In the genomic region with DNA sequence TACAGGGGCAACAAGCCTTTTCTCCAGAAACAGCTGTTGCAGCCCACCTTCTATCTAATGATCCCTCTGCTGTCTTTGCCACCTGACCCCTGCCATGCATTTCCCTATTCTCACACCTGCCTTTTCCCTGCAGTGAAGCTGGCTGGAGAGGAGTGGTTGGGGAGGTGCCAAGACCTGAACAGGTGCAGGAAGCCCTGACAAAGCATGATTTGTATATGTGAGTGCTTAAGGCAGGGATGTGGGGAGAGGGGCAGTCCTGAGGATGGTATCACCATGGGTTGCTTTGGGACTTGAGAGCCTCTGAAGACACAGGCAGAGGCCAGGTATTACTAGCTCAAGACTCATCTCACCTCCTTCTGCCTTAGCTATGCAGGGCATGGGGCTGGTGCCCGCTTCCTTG, we compare ENCODE assay signal across 33 cellular contexts. TPM values are rescaled to one million over a fixed set of nuclear protein-coding genes. Genes with fewer than 3 reads are reported as not detected.
A peak's percentile ranks its signal among the peaks of the same experiment; 100 is the strongest.
DNase-seq lines count a peak whose midpoint lies in the region; ATAC-seq and TF ChIP-seq lines count a peak whose summit lies in the region.
"Had no signal": no experiment of that assay in that cellular context is flagged by ENCODE, and none has a peak within 500 bp of the region (broad histone marks: within the 10 kb centered on the region; RNA-seq: fewer than 3 reads in every experiment).

No MANE protein-coding gene starts in this region.

- no peak overlapping the region for H3K27ac Mint-ChIP-seq in WTC11
- H3K27ac Mint-ChIP-seq: activated naive CD8-positive, alpha-beta T cell treated with anti-CD3 and anti-CD28 coated beads for 36 hours; effector memory CD8-positive, alpha-beta T cell; natural killer cell had no signal

- peaks cover 39% of the 10 kb centered on the region for H3K36me3 ChIP-seq in H7 (replicated peaks; ENCODE audit: control insufficient read depth, insufficient read depth, low read length)

- ATAC-seq in WTC11 = no peak
- ATAC-seq: activated CD8-positive, alpha-beta T cell treated with anti-CD3 and anti-CD28 coated beads, Interleukin-2, amount 10 ng/mL, durations not matched to agents 7 days and 5 days; effector memory CD8-positive, alpha-beta T cell; natural killer cell; stimulated activated naive CD8-positive, alpha-beta T cell treated with anti-CD3 and anti-CD28 coated beads, Interleukin-15, amount 100 ng/mL, for 72 hours had no signal

- peaks cover 10% of the 10 kb centered on the region for H3K4me1 Mint-ChIP-seq in WTC11

- H3K27me3 Mint-ChIP-seq in WTC11 (ENCODE audit: low read depth) = no peaks in the 10 kb centered on the region
- H3K27me3 Mint-ChIP-seq: activated naive CD8-positive, alpha-beta T cell treated with anti-CD3 and anti-CD28 coated beads for 36 hours; CD4-positive, CD25-positive, alpha-beta regulatory T cell; effector memory CD8-positive, alpha-beta T cell; stimulated activated naive CD8-positive, alpha-beta T cell treated with anti-CD3 and anti-CD28 coated beads, Interleukin-15, amount 100 ng/mL, for 72 hours had no signal

- TF ChIP-seq CTCF in foreskin fibroblast (IDR thresholded peaks at IDR 0.05; ENCODE audit: low read depth, low read length) = no peak
- no peak for TF ChIP-seq CTCF in WTC11 (IDR thresholded peaks at IDR 0.05)

- H3K4me3 ChIP-seq in foreskin fibroblast (ENCODE audit: low read depth in 1 of 2, low read length in 2 of 2) (no peak overlapping the region), H7 (ENCODE audit: insufficient read depth, low read depth, low read length) (no peak overlapping the region)
- H3K4me3 ChIP-seq: coronary artery, SK-N-MC, vagina had no signal

- DNase-seq in NCI-H1417 (lab: John Stamatoyannopoulos, UW) = peak; percentile 38 to 71 (median 63)
- no peak for DNase-seq in NCI-H1417 treated with DMSO at 0.1 percent for 48 hours (lab: John Stamatoyannopoulos, UW)
- peak; percentile 82 for DNase-seq in NCI-H187 treated with DMSO at 0.1 percent for 48 hours (lab: John Stamatoyannopoulos, UW)
- peak; percentile 79 for DNase-seq in NCI-H345 (lab: John Stamatoyannopoulos, UW)
- DNase-seq in myocyte (ENCODE audit: low read depth) = peak; percentile 43
- DNase-seq in foreskin fibroblast = no peak
- no peak for DNase-seq in WTC11 (ENCODE audit: low spot score)
- no peak for DNase-seq in H7
- DNase-seq: activated CD8-positive, alpha-beta T cell treated with anti-CD3 and anti-CD28 coated beads, Interleukin-2, amount 10 ng/mL, durations not matched to agents 7 days and 5 days; activated effector memory CD4-positive, alpha-beta T cell treated with anti-CD3 and anti-CD28 coated beads, Interleukin-2, amount 50 U/mL, for 16 hours; activated naive CD8-positive, alpha-beta T cell treated with anti-CD3 and anti-CD28 coated beads for 36 hours; activated T-cell treated with anti-CD3 and anti-CD28 coated beads for 4 hours; aorta; CD4-positive, CD25-positive, alpha-beta regulatory T cell; effector memory CD8-positive, alpha-beta T cell; H9; head of caudate nucleus; KBM-7; kidney; natural killer cell; NCI-H1694; NCI-H524 treated with DMSO at 0.1 percent for 48 hours; stimulated activated naive CD8-positive, alpha-beta T cell treated with anti-CD3 and anti-CD28 coated beads, Interleukin-15, amount 100 ng/mL, for 72 hours had no signal

- no peaks in the 10 kb centered on the region for H3K27me3 ChIP-seq in H7 (ENCODE audit: control insufficient read depth, insufficient read depth, low read length)
- H3K27me3 ChIP-seq: vagina had no signal

- peaks cover 43% of the 10 kb centered on the region for H3K36me3 Mint-ChIP-seq in WTC11
- H3K36me3 Mint-ChIP-seq: natural killer cell had no signal

- POLR2A ChIA-PET in WTC11 (lab: Charles Lee) = no interaction called here

- CTCF ChIA-PET in WTC11 (lab: Charles Lee) = interaction anchor here (0.6 to 15.2 kb wide), 3 partner anchors 29 to 79 kb away, joined by 3 to 161 read pairs (median 3); a partner anchor contains a TSS

- H3K4me3 Mint-ChIP-seq in WTC11 = no peak overlapping the region
- H3K4me3 Mint-ChIP-seq: activated CD8-positive, alpha-beta T cell treated with anti-CD3 and anti-CD28 coated beads, Interleukin-2, amount 10 ng/mL, durations not matched to agents 7 days and 5 days; activated naive CD8-positive, alpha-beta T cell treated with anti-CD3 and anti-CD28 coated beads for 36 hours; effector memory CD8-positive, alpha-beta T cell; H9; mesothelial cell of epicardium; natural killer cell; stimulated activated naive CD8-positive, alpha-beta T cell treated with anti-CD3 and anti-CD28 coated beads, Interleukin-15, amount 100 ng/mL, for 72 hours had no signal

- H3K9me3 Mint-ChIP-seq in WTC11 = no peaks in the 10 kb centered on the region
- H3K9me3 Mint-ChIP-seq: activated naive CD8-positive, alpha-beta T cell treated with anti-CD3 and anti-CD28 coated beads for 36 hours; CD4-positive, CD25-positive, alpha-beta regulatory T cell; effector memory CD8-positive, alpha-beta T cell; H9; mesothelial cell of epicardium; natural killer cell; stimulated activated naive CD8-positive, alpha-beta T cell treated with anti-CD3 and anti-CD28 coated beads, Interleukin-15, amount 100 ng/mL, for 72 hours had no signal

TF ChIP-seq in WTC11, 78 proteins besides CTCF, POLR2A, EP300 and RAD21:
- TF ChIP-seq HMGA2 (CRISPR knock-in tag; IDR thresholded peaks at IDR 0.05) (no peak), SMAD4 (CRISPR knock-in tag; IDR thresholded peaks at IDR 0.05) (no peak), ZNF416 (CRISPR knock-in tag; IDR thresholded peaks at IDR 0.05) (no peak), ZNF317 (CRISPR knock-in tag; IDR thresholded peaks at IDR 0.05; ENCODE audit: borderline replicate concordance, low read depth) (no peak), ZNF138 (CRISPR knock-in tag; conservative IDR thresholded peaks at IDR 0.05) (no peak), GTF2I (CRISPR knock-in tag; conservative IDR thresholded peaks at IDR 0.05) (no peak), OVOL2 (CRISPR knock-in tag; IDR thresholded peaks at IDR 0.05; ENCODE audit: borderline replicate concordance) (no peak), SMAD3 (CRISPR knock-in tag; IDR thresholded peaks at IDR 0.05; ENCODE audit: borderline replicate concordance) (no peak), JAZF1 (CRISPR knock-in tag; IDR thresholded peaks at IDR 0.05) (no peak)
- TF ChIP-seq, protein P1, sequence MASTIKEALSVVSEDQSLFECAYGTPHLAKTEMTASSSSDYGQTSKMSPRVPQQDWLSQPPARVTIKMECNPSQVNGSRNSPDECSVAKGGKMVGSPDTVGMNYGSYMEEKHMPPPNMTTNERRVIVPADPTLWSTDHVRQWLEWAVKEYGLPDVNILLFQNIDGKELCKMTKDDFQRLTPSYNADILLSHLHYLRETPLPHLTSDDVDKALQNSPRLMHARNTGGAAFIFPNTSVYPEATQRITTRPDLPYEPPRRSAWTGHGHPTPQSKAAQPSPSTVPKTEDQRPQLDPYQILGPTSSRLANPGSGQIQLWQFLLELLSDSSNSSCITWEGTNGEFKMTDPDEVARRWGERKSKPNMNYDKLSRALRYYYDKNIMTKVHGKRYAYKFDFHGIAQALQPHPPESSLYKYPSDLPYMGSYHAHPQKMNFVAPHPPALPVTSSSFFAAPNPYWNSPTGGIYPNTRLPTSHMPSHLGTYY (CRISPR knock-in tag; IDR thresholded peaks at IDR 0.05) = no peak
- TF ChIP-seq, protein P2, sequence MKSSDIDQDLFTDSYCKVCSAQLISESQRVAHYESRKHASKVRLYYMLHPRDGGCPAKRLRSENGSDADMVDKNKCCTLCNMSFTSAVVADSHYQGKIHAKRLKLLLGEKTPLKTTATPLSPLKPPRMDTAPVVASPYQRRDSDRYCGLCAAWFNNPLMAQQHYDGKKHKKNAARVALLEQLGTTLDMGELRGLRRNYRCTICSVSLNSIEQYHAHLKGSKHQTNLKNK (CRISPR knock-in tag; IDR thresholded peaks at IDR 0.05) = no peak
- TF ChIP-seq, protein P3, sequence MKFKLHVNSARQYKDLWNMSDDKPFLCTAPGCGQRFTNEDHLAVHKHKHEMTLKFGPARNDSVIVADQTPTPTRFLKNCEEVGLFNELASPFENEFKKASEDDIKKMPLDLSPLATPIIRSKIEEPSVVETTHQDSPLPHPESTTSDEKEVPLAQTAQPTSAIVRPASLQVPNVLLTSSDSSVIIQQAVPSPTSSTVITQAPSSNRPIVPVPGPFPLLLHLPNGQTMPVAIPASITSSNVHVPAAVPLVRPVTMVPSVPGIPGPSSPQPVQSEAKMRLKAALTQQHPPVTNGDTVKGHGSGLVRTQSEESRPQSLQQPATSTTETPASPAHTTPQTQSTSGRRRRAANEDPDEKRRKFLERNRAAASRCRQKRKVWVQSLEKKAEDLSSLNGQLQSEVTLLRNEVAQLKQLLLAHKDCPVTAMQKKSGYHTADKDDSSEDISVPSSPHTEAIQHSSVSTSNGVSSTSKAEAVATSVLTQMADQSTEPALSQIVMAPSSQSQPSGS (CRISPR knock-in tag; IDR thresholded peaks at IDR 0.05; ENCODE audit: borderline replicate concordance, low read depth) = no peak

RNA-seq across cellular contexts. Expression of a gene that starts 2.9 kb away (rescaled TPM):
- total RNA-seq in myocyte = 253 and 294 TPM in 2 replicates
- polyA plus RNA-seq in myocyte (2012) = 728 TPM
- 263 to 286 TPM (median 270 TPM) in 3 replicates for total RNA-seq in WTC11 (2021)
- total RNA-seq in H7 (2014; rRNA removed; shearing (Covaris generic)) = 242 and 304 TPM in 2 replicates

RNA-seq across cellular contexts. Expression of a gene that starts 7.1 kb away (rescaled TPM):
- 40.9 and 42.8 TPM in 2 replicates for total RNA-seq in myocyte
- 59.8 TPM for polyA plus RNA-seq in myocyte (2012)
- 84.7 to 93.1 TPM (median 92.8 TPM) in 3 replicates for total RNA-seq in WTC11 (2021)
- total RNA-seq in H7 (2014; rRNA removed; shearing (Covaris generic)) = 74.2 and 98.0 TPM in 2 replicates

RNA-seq across cellular contexts. Expression of a gene that starts 24.3 kb away (rescaled TPM):
- total RNA-seq in myocyte = 0.36 and 0.53 TPM in 2 replicates
- 0.42 TPM for polyA plus RNA-seq in myocyte (2012)
- 41.5 to 61.4 TPM (median 48.5 TPM) in 3 replicates for total RNA-seq in WTC11 (2021)
- total RNA-seq in H7 (2014; rRNA removed; shearing (Covaris generic)) = 43.6 and 46.2 TPM in 2 replicates

RNA-seq across cellular contexts. Expression of a gene that starts 29.0 kb away (rescaled TPM):
- total RNA-seq in myocyte = 63.6 and 74.1 TPM in 2 replicates
- 55.7 TPM for polyA plus RNA-seq in myocyte (2012)
- 95.8 to 104 TPM (median 98.9 TPM) in 3 replicates for total RNA-seq in WTC11 (2021)
- 131 and 137 TPM in 2 replicates for total RNA-seq in H7 (2014; rRNA removed; shearing (Covaris generic))

RNA-seq across cellular contexts. Expression of a gene that starts 43.7 kb away (rescaled TPM):
- not detected in 2 replicates for total RNA-seq in myocyte
- polyA plus RNA-seq in myocyte (2012) = not detected
- total RNA-seq in WTC11 (2021) = 0.09 TPM in 1 of 3 replicates, not detected in the others
- 0.14 and 0.44 TPM in 2 replicates for total RNA-seq in H7 (2014; rRNA removed; shearing (Covaris generic))
- total RNA-seq: activated CD8-positive, alpha-beta T cell treated with anti-CD3 and anti-CD28 coated beads, Interleukin-2, amount 10 ng/mL, durations not matched to agents 7 days and 5 days; activated naive CD8-positive, alpha-beta T cell treated with anti-CD3 and anti-CD28 coated beads for 36 hours; CD4-positive, CD25-positive, alpha-beta regulatory T cell; fibroblast of villous mesenchyme; H9; kidney; lower leg skin; MCF 10A; osteoblast; T-helper 1 cell treated with Interleukin-12 subunit alpha and Interleukin-12 subunit beta and Interleukin-4 antibody, amounts not matched to agents 30 ng/mL and 1 ng/mL, for 36 hours; vagina had no signal
- polyA plus RNA-seq: aorta, esophagus had no signal

Comparison
In these comparisons a context has a peak if more than half of its experiments do, and no peak if none do; other contexts are left out.
1. DNase-seq: peak in NCI-H1417 (3 of 3), NCI-H187 treated with DMSO at 0.1 percent for 48 hours (single experiment), NCI-H345 (single experiment) and myocyte (single experiment); none in NCI-H1417 treated with DMSO at 0.1 percent for 48 hours (single experiment), foreskin fibroblast (0 of 2), WTC11 (single experiment) and H7 (single experiment).
2. RNA of a gene that starts 24.3 kb away (total RNA-seq): 41.5 to 61.4 TPM in WTC11 and 43.6 to 46.2 TPM in H7; 0.36 to 0.53 TPM in myocyte; every median in the first group is over 10 times any median in the second.